Comparison of ENCODE assay signal across 8 cellular contexts in genomic region chr19:12802267-12803106, GRCh38. TPM values are rescaled to one million over a fixed set of nuclear protein-coding genes. Genes with fewer than 3 reads are reported as not detected.
DNase-seq lines count a peak whose midpoint lies in the region; ATAC-seq and TF ChIP-seq lines count a peak whose summit lies in the region.

No MANE protein-coding gene starts in this region.

- intact Hi-C loops in cardiac septum (cut with DNase I) (loop anchor here (5.0 kb wide), 2 partner anchors 35 to 120 kb away; partner anchors contain the start of genes DHPS and MAST1), aorta (cut with DNase I) (loop anchor here in 1 of 2 donors (5.0 kb wide), 1 partner anchor 40 kb away; no protein-coding TSS in a partner anchor)

- H3K27ac ChIP-seq in cardiac muscle cell (no peak overlapping the region), caudate nucleus (ENCODE audit: low read depth, low read length) (peak overlapping the region; percentile 91), aorta (ENCODE audit: low read depth in 1 of 2, low read length in 2 of 2) (no peak overlapping the region)

- no peaks in the 10 kb centered on the region for H3K9me3 Mint-ChIP-seq in memory B cell

- 42 to 44% methylated on average over 22 of the region's 22 CpGs for WGBS in aorta, 2 donors

- peaks cover 2% of the 10 kb centered on the region for H3K27me3 Mint-ChIP-seq in memory B cell

- H3K4me1 Mint-ChIP-seq in memory B cell, result peaks cover 20% of the 10 kb centered on the region

- H3K27me3 ChIP-seq in cardiac muscle cell (no peaks in the 10 kb centered on the region), aorta (ENCODE audit: control insufficient read depth in 1 of 2, insufficient read depth in 2 of 2, low read length in 1 of 2) (no peaks in the 10 kb centered on the region)

- H3K36me3 Mint-ChIP-seq in memory B cell, result no peaks in the 10 kb centered on the region

- TF ChIP-seq CTCF in cardiac muscle cell (IDR thresholded peaks at IDR 0.05; ENCODE audit: low read depth, low read length) (no peak), GM20000 (IDR thresholded peaks at IDR 0.05; ENCODE audit: extremely low read depth, missing control alignments) (no peak)

- peaks cover 10% of the 10 kb centered on the region for H3K36me3 ChIP-seq in cardiac muscle cell
- no peaks in the 10 kb centered on the region for H3K36me3 ChIP-seq in aorta (ENCODE audit: control insufficient read depth in 1 of 2, insufficient read depth in 2 of 2, low read length in 1 of 2)

- H3K4me1 ChIP-seq in cardiac muscle cell (ENCODE audit: low read depth) (peaks cover 6% of the 10 kb centered on the region), aorta (ENCODE audit: control insufficient read depth in 1 of 2, insufficient read depth in 2 of 2, low read length in 2 of 2) (no peaks in the 10 kb centered on the region)

- H3K27ac Mint-ChIP-seq in memory B cell, result no peak overlapping the region

- H3K4me3 ChIP-seq in cardiac muscle cell (peak overlapping the region; percentile 73), aorta (ENCODE audit: low read length in 2 of 2) (peak overlapping the region; percentile 51 to 59)

- peak in 1 of 2 donors; percentile 21 for DNase-seq in cardiac muscle cell (ENCODE audit: low read depth in 1 of 2, low spot score in 1 of 2)
- DNase-seq in cardiac septum (ENCODE audit: low spot score), result no peak
- DNase-seq in caudate nucleus (lab: John Stamatoyannopoulos, UW), result peak in 4 of 61 donors; percentile 30 to 64 (median 40)
- DNase-seq in memory B cell (ENCODE audit: low spot score in 2 of 2), result no peak
- no peak for DNase-seq in aorta
- DNase-seq in GM20000 (ENCODE audit: low spot score), result no peak
- no peak for DNase-seq in NCI-H774 (lab: John Stamatoyannopoulos, UW)

- H3K9me3 ChIP-seq in cardiac muscle cell (ENCODE audit: low read depth), result no peaks in the 10 kb centered on the region
- H3K9me3 ChIP-seq in aorta (ENCODE audit: control insufficient read depth, low read length), result no peaks in the 10 kb centered on the region

- peak overlapping the region; percentile 84 for H3K4me3 Mint-ChIP-seq in memory B cell

- ATAC-seq in memory B cell (ENCODE audit: low read depth) (no peak), aorta (ENCODE audit: low FRiP score) (no peak), GM19035 (IDR thresholded peaks at IDR 0.05; ENCODE audit: unreplicated experiment) (no peak)

RNA-seq across cellular contexts. Expression of gene THSD8, which starts 0.6 kb away (rescaled TPM):
- total RNA-seq in cardiac muscle cell, result 0.63 TPM in 1 of 2 replicates, not detected in the other
- polyA plus RNA-seq in cardiac muscle cell, result 15.0 and 19.0 TPM in 2 replicates
- 0.94 TPM for total RNA-seq in cardiac septum
- 1 to 10 TPM in 1 of 2 donors, not detected in 1; 1.2 TPM for total RNA-seq in aorta
- polyA plus RNA-seq in aorta, result 1 to 10 TPM in 1 of 2 donors, not detected in 1; 2.5 TPM

RNA-seq across cellular contexts. Expression of gene PRDX2, which starts 0.9 kb away (rescaled TPM):
- total RNA-seq in cardiac muscle cell (1,316 and 1,694 TPM in 2 replicates), cardiac septum (595 TPM), aorta (100 to 1,000 TPM in 1 of 2 donors, 10 to 100 TPM in 1; 90.5 to 118 TPM)
- polyA plus RNA-seq in cardiac muscle cell (1,469 and 1,719 TPM in 2 replicates), aorta (100 to 1,000 TPM; 151 to 202 TPM)

RNA-seq across cellular contexts. Expression of gene RNASEH2A, which starts 3.9 kb away (rescaled TPM):
- total RNA-seq in cardiac muscle cell (20.4 and 29.0 TPM in 2 replicates), cardiac septum (4.4 TPM), aorta (1 to 10 TPM; 2.9 to 7.2 TPM)
- polyA plus RNA-seq in cardiac muscle cell (40.4 and 57.3 TPM in 2 replicates), aorta (1 to 10 TPM; 1.6 to 3.3 TPM)

RNA-seq across cellular contexts. Expression of gene JUNB, which starts 11.2 kb away (rescaled TPM):
- total RNA-seq in cardiac muscle cell (57.6 and 103 TPM in 2 replicates), cardiac septum (97.7 TPM), aorta (100 to 1,000 TPM; 250 to 609 TPM)
- polyA plus RNA-seq in cardiac muscle cell (37.2 and 48.3 TPM in 2 replicates), aorta (100 to 1,000 TPM in 1 of 2 donors, 10 to 100 TPM in 1; 97.0 to 623 TPM)

RNA-seq across cellular contexts. Expression of gene HOOK2, which starts 27.1 kb away (rescaled TPM):
- total RNA-seq in cardiac muscle cell (28.5 and 54.4 TPM in 2 replicates), cardiac septum (101 TPM), aorta (10 to 100 TPM; 28.5 to 45.5 TPM)
- polyA plus RNA-seq in cardiac muscle cell (31.1 and 41.6 TPM in 2 replicates), aorta (10 to 100 TPM; 14.4 to 92.5 TPM)
